Comparison of ENCODE assay signal across 15 cellular contexts in genomic region chr19:2230807-2231533, GRCh38. TPM values are rescaled to one million over a fixed set of nuclear protein-coding genes. Genes with fewer than 3 reads are reported as not detected.
A peak's percentile ranks its signal among the peaks of the same experiment; 100 is the strongest.
DNase-seq lines count a peak whose midpoint lies in the region; ATAC-seq, FAIRE-seq and TF ChIP-seq lines count a peak whose summit lies in the region.
"Had no signal": no experiment of that assay in that cellular context is flagged by ENCODE, and none has a peak within 500 bp of the region (broad histone marks: within the 10 kb centered on the region; RNA-seq: fewer than 3 reads in every experiment).

No MANE protein-coding gene starts in this region.

- no peaks in the 10 kb centered on the region for H3K9me2 ChIP-seq in GM23338 (ENCODE audit: insufficient read depth)

- 0 out of 2 replicates have a peak, but pooled peaks cover 13% of the 10 kb centered on the region for H3F3A ChIP-seq in GM23338 (replicated peaks; ENCODE audit: low read depth)

- no peaks in the 10 kb centered on the region for H3K36me3 ChIP-seq in GM23338 (ENCODE audit: insufficient read depth)

- H4K20me1 ChIP-seq in GM23338 (replicated peaks; ENCODE audit: insufficient read depth), result peaks cover 3% of the 10 kb centered on the region

- peaks cover 14% of the 10 kb centered on the region for H3K27me3 Mint-ChIP-seq in GM23338 (ENCODE audit: insufficient read depth, low read depth, poor library complexity)
- peaks cover 14% of the 10 kb centered on the region for H3K27me3 Mint-ChIP-seq in neural crest cell (ENCODE audit: low read depth)

- H3K4me1 Mint-ChIP-seq in GM23338 (peaks cover 8% of the 10 kb centered on the region), neural crest cell (peaks cover 11% of the 10 kb centered on the region)

- H3K27ac ChIP-seq in 22Rv1, result peak overlapping the region; percentile 96
- H3K27ac ChIP-seq in GM23338 (ENCODE audit: low read depth), result 0 out of 2 replicates have a peak overlapping the region, but pooled peaks have one; percentile 26
- peak overlapping the region; percentile 51 for H3K27ac ChIP-seq in angular gyrus (ENCODE audit: low read depth, low read length)
- H3K27ac ChIP-seq: ascending aorta, parathyroid adenoma had no signal

- H3K79me2 ChIP-seq in GM23338 (replicated peaks; ENCODE audit: insufficient read depth), result peaks cover 20% of the 10 kb centered on the region

- H3K27ac Mint-ChIP-seq in GM23338 (no peak overlapping the region), neural crest cell (ENCODE audit: unreplicated experiment) (no peak overlapping the region)

- H3K4me2 ChIP-seq in GM23338, result no peak overlapping the region

- peaks cover 3% of the 10 kb centered on the region; the same call in 1 of the 3 replicates for H3K9me3 Mint-ChIP-seq in GM23338
- no peaks in the 10 kb centered on the region for H3K9me3 Mint-ChIP-seq in neural crest cell

- TF ChIP-seq CTCF in 22Rv1 (IDR thresholded peaks at IDR 0.05) (no peak), GM23338 (conservative IDR thresholded peaks at IDR 0.05; ENCODE audit: low read depth in 2 of 2) (no peak), neural crest cell (conservative IDR thresholded peaks at IDR 0.05) (no peak)

- no peak overlapping the region for H2AFZ ChIP-seq in GM23338
- H2AFZ ChIP-seq: parathyroid adenoma had no signal

- no peak for FAIRE-seq in GM19239 (lab: Jason Lieb, UNC)

- no peak overlapping the region for H3K4me3 Mint-ChIP-seq in GM23338
- peak overlapping the region; percentile 84 for H3K4me3 Mint-ChIP-seq in neural crest cell

- peaks cover 29% of the 10 kb centered on the region for H3K36me3 Mint-ChIP-seq in GM23338 (ENCODE audit: low read depth)
- peaks cover 9% of the 10 kb centered on the region for H3K36me3 Mint-ChIP-seq in neural crest cell (ENCODE audit: low read depth)

- H3K27me3 ChIP-seq in GM23338 (ENCODE audit: insufficient read depth), result no peaks in the 10 kb centered on the region
- H3K27me3 ChIP-seq: ascending aorta had no signal

- no peak overlapping the region for H3K4me3 ChIP-seq in GM23338
- H3K4me3 ChIP-seq: ascending aorta had no signal

- DNase-seq in GM23338 (ENCODE audit: low spot score) (no peak), neural crest cell (ENCODE audit: low read depth, low spot score) (no peak), NCI-H2107 (lab: John Stamatoyannopoulos, UW) (no peak), midbrain (lab: John Stamatoyannopoulos, UW) (no peak), GM19239 (ENCODE audit: insufficient read length, low spot score) (no peak)
- DNase-seq: activated CD4-positive, CD25-positive, alpha-beta regulatory T cell; activated T-cell treated with anti-CD3 and anti-CD28 coated beads for 4 hours had no signal

- H3K4me1 ChIP-seq in GM23338 (ENCODE audit: insufficient read depth), result 0 out of 2 replicates have a peak, but pooled peaks cover 3% of the 10 kb centered on the region
- H3K4me1 ChIP-seq: parathyroid adenoma had no signal

- ATAC-seq in GM23338 (no peak), GM21723 (IDR thresholded peaks at IDR 0.05; ENCODE audit: unreplicated experiment) (no peak)

TF ChIP-seq in GM23338, 12 proteins besides CTCF, POLR2A, EP300 and RAD21:
- TF ChIP-seq ZNF462 (CRISPR knock-in tag; IDR thresholded peaks at IDR 0.05), result no peak

RNA-seq across cellular contexts. Expression of gene PLEKHJ1, which starts 5.2 kb away (rescaled TPM):
- total RNA-seq in GM23338 (2014; rRNA removed; shearing (Covaris generic)), result 175 and 210 TPM in 2 replicates
- 142 and 146 TPM in 2 replicates for polyA plus RNA-seq in GM23338 (2016; fragmentation: Nextera tagmentation; extraction: Ambion mirVana)
- total RNA-seq in neural crest cell, result 132 and 137 TPM in 2 replicates

RNA-seq across cellular contexts. Expression of gene SF3A2, which starts 5.7 kb away (rescaled TPM):
- total RNA-seq in GM23338 (2014; rRNA removed; shearing (Covaris generic)), result 79.1 and 128 TPM in 2 replicates
- 67.7 and 76.0 TPM in 2 replicates for polyA plus RNA-seq in GM23338 (2016; fragmentation: Nextera tagmentation; extraction: Ambion mirVana)
- total RNA-seq in neural crest cell, result 186 and 189 TPM in 2 replicates

RNA-seq across cellular contexts. Expression of gene AMH, which starts 18.2 kb away (rescaled TPM):
- total RNA-seq in GM23338 (2014; rRNA removed; shearing (Covaris generic)), result 2.6 and 6.8 TPM in 2 replicates
- 1.4 and 1.9 TPM in 2 replicates for polyA plus RNA-seq in GM23338 (2016; fragmentation: Nextera tagmentation; extraction: Ambion mirVana)
- 71.6 and 79.1 TPM in 2 replicates for total RNA-seq in neural crest cell
- total RNA-seq: ascending aorta had no signal

RNA-seq across cellular contexts. Expression of gene JSRP1, which starts 25.2 kb away (rescaled TPM):
- total RNA-seq in GM23338 (2014; rRNA removed; shearing (Covaris generic)), result 2.4 and 4.5 TPM in 2 replicates
- polyA plus RNA-seq in GM23338 (2016; fragmentation: Nextera tagmentation; extraction: Ambion mirVana), result 3.1 and 3.7 TPM in 2 replicates
- 0.40 and 0.71 TPM in 2 replicates for total RNA-seq in neural crest cell
- total RNA-seq: ascending aorta, H4, lung microvascular endothelial cell had no signal

RNA-seq across cellular contexts. Expression of gene PEAK3, which starts 51.0 kb away (rescaled TPM):
- total RNA-seq in GM23338 (2014; rRNA removed; shearing (Covaris generic)), result not detected in 2 replicates
- polyA plus RNA-seq in GM23338 (2016; fragmentation: Nextera tagmentation; extraction: Ambion mirVana), result not detected in 2 replicates
- not detected in 2 replicates for total RNA-seq in neural crest cell
- total RNA-seq: G401 had no signal

Comparison
In these comparisons a context has a peak if more than half of its experiments do, and no peak if none do; other contexts are left out.
1. H3K27ac ChIP-seq: peak in every context shown above with its lines; median percentile 96 in 22Rv1; 51 in angular gyrus; 26 in GM23338.